Comparison of ENCODE assay signal across 11 cellular contexts in the genomic region with DNA sequence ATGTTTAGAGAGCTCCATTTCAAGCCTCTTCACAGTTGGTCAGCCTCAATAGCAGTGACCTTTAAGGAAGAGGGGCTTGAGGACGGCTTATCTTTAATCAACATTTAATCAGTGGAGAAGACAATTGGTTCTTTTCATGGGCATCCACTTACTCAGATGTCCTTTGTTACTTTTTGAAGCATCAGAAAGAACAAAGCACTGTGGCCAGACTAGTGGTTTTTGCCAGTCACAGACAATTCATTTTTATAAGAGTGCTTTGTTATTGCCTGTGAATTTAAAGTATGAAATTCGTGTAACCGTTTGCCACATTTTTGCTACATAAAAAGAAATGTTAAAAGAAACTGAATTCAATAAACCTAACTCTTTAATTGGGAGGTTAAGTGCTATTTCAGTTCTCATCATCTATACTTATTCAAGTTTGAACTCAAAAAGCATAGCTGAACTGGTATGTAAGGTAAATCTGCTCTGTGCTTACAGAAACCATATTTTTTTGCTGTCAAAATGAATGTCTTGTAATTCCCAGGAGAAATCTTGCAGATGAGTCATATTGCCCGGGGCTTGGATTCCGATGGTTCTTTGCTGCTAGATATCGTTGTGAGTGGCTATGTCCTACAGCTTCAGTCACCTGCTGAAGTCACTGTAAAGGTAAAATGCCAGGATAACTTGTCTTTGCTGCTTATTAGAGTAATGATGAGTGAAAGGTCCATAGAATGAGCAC.
DNase-seq lines count a peak whose midpoint lies in the region; ATAC-seq and TF ChIP-seq lines count a peak whose summit lies in the region.
"Had no signal": no experiment of that assay in that cellular context is flagged by ENCODE, and none has a peak within 500 bp of the region (broad histone marks: within the 10 kb centered on the region; RNA-seq: fewer than 3 reads in every experiment).

No MANE protein-coding gene starts in this region.

- H3K9me3 ChIP-seq in prostate gland: no peaks in the 10 kb centered on the region
- no peaks in the 10 kb centered on the region for H3K9me3 ChIP-seq in mucosa of descending colon

- H3K36me3 ChIP-seq in prostate gland (no peaks in the 10 kb centered on the region), mucosa of descending colon (ENCODE audit: low read depth) (no peaks in the 10 kb centered on the region)

- TF ChIP-seq CTCF in prostate gland (IDR thresholded peaks at IDR 0.05): no peak
- TF ChIP-seq CTCF in mucosa of descending colon (IDR thresholded peaks at IDR 0.05): no peak

- no peak for TF ChIP-seq POLR2A in prostate gland (IDR thresholded peaks at IDR 0.05)

- DNase-seq in ELF-1 (ENCODE audit: low read depth, low spot score) (peak; percentile 40), RPMI7951 (ENCODE audit: low read depth) (peak; percentile 86), fibroblast of gingiva (ENCODE audit: low read depth) (peak; percentile 68), prostate gland (ENCODE audit: low spot score) (peak; percentile 27), NCI-H446 (lab: John Stamatoyannopoulos, UW) (no peak), mucosa of descending colon (no peak), NCI-H2081 (lab: John Stamatoyannopoulos, UW) (no peak), NCI-H2029 treated with DMSO at 0.1 percent for 48 hours (lab: John Stamatoyannopoulos, UW) (no peak)
- DNase-seq: activated CD4-positive, alpha-beta T cell treated with anti-CD3 and anti-CD28 coated beads for 36 hours; activated naive CD4-positive, alpha-beta T cell treated with anti-CD3 and anti-CD28 coated beads, Interleukin-2, amount 50 U/mL, for 16 hours had no signal

- no peak for ATAC-seq in mucosa of descending colon
- ATAC-seq: activated CD4-positive, alpha-beta T cell treated with anti-CD3 and anti-CD28 coated beads for 36 hours had no signal

- H3K4me3 ChIP-seq in prostate gland (no peak overlapping the region), mucosa of descending colon (no peak overlapping the region)
- H3K4me3 ChIP-seq: skin epidermis had no signal

- 14% methylated on average over 6 of the region's 6 CpGs for WGBS in prostate gland

- no peak overlapping the region for H3K27ac ChIP-seq in prostate gland

- intact Hi-C loops in prostate gland (cut with DNase I): loop anchor here (5.0 kb wide), 1 partner anchor 50 kb away; no protein-coding TSS in a partner anchor
- intact Hi-C loops in mucosa of descending colon (cut with DNase I, micrococcal nuclease): loop anchor here in 1 of 2 donors (2.0 kb wide), 1 partner anchor 76 kb away; no protein-coding TSS in a partner anchor

- H3K4me1 ChIP-seq in prostate gland (replicated peaks) (no peaks in the 10 kb centered on the region), mucosa of descending colon (ENCODE audit: low read depth) (no peaks in the 10 kb centered on the region)

- no peaks in the 10 kb centered on the region for H3K27me3 ChIP-seq in prostate gland (replicated peaks; ENCODE audit: insufficient read depth)

Comparison
In these comparisons a context has a peak if more than half of its experiments do, and no peak if none do; other contexts are left out.
1. DNase-seq: peak in ELF-1 (single experiment), RPMI7951 (single experiment), fibroblast of gingiva (single experiment) and prostate gland (single experiment); none in NCI-H446 (0 of 2), mucosa of descending colon (0 of 3), NCI-H2081 (0 of 2) and NCI-H2029 treated with DMSO at 0.1 percent for 48 hours (single experiment).